Comparison of ENCODE assay signal across 33 cellular contexts in genomic region chr6:170489836-170490235, GRCh38.
"Had no signal": no experiment of that assay in that cellular context is flagged by ENCODE, and none has a peak within 500 bp of the region (broad histone marks: within the 10 kb centered on the region; RNA-seq: fewer than 3 reads in every experiment).

No MANE protein-coding gene starts in this region.

- H3K36me3 Mint-ChIP-seq: mesothelial cell of epicardium; naive thymus-derived CD4-positive, alpha-beta T cell; stimulated activated naive B cell treated with anti-CD40 and anti-IgM and Interleukin-4, amounts not matched to agents 10 μg/mL and 1 μg/mL and 100 μg/mL, for 72 hours had no signal

- ATAC-seq: effector memory CD8-positive, alpha-beta T cell; gastroesophageal sphincter; left cardiac atrium; naive thymus-derived CD4-positive, alpha-beta T cell; stimulated activated naive B cell treated with anti-CD40 and anti-IgM and Interleukin-4, amounts not matched to agents 10 μg/mL and 1 μg/mL and 100 μg/mL, for 72 hours had no signal

- H3K9me3 ChIP-seq: gastroesophageal sphincter, psoas muscle, sigmoid colon, stomach, thyroid gland, upper lobe of left lung, vagina had no signal

- H2AFZ ChIP-seq: hepatocyte, parathyroid adenoma had no signal

- H3K4me3 ChIP-seq: gastroesophageal sphincter, hepatocyte, psoas muscle, sigmoid colon, smooth muscle cell, stomach, thyroid gland, upper lobe of left lung, vagina had no signal

- DNase-seq: activated CD4-positive, alpha-beta memory T cell treated with anti-CD3 and anti-CD28 coated beads, Interleukin-2, amount 10 ng/mL, durations not matched to agents 7 days and 5 days; activated CD4-positive, alpha-beta T cell treated with anti-CD3 and anti-CD28 coated beads for 1 hour; activated CD4-positive, alpha-beta T cell treated with anti-CD3 and anti-CD28 coated beads, Interleukin-2, amount 10 ng/mL, durations not matched to agents 7 days and 5 days; activated CD8-positive, alpha-beta memory T cell treated with anti-CD3 and anti-CD28 coated beads, Interleukin-2, amount 50 U/mL, for 48 hours; activated gamma-delta T cell treated with Interleukin-2 at 50 U/mL for 16 hours; activated naive CD4-positive, alpha-beta T cell treated with anti-CD3 and anti-CD28 coated beads, Interleukin-2, amount 50 U/mL, for 16 hours; activated T-cell treated with anti-CD3 and anti-CD28 coated beads, Interleukin-2, amount 50 U/mL, for 24 hours; amniotic stem cell; brain microvascular endothelial cell; cortex of kidney; effector memory CD8-positive, alpha-beta T cell; erythroblast; left cardiac atrium; mammary epithelial cell; naive thymus-derived CD4-positive, alpha-beta T cell; nucleus accumbens; psoas muscle; sigmoid colon; stimulated activated CD4-positive, alpha-beta T cell treated with anti-CD3 and anti-CD28 coated beads, Interleukin-1b, Interleukin-23, amount 100 ng/mL, for 48 hours; stimulated activated CD4-positive, alpha-beta T cell treated with anti-CD3 and anti-CD28 coated beads, Interleukin-4, amount 100 ng/mL, for 4 hours; stimulated activated CD8-positive, alpha-beta memory T cell treated with anti-CD3 and anti-CD28 coated beads, Interleukin-4, amount 100 ng/mL, for 48 hours; stimulated activated naive B cell treated with anti-CD40 and anti-IgM and Interleukin-4, amounts not matched to agents 10 μg/mL and 1 μg/mL and 100 μg/mL, for 72 hours; stomach; T1000; thyroid gland; upper lobe of left lung; WERI-Rb-1 had no signal

- H3K27me3 ChIP-seq: brain microvascular endothelial cell, sigmoid colon, stomach, thyroid gland, upper lobe of left lung, vagina had no signal

- H3K27ac Mint-ChIP-seq: activated CD4-positive, alpha-beta memory T cell treated with anti-CD3 and anti-CD28 coated beads, Interleukin-2, amount 10 ng/mL, durations not matched to agents 7 days and 5 days; activated CD4-positive, alpha-beta T cell treated with anti-CD3 and anti-CD28 coated beads, Interleukin-2, amount 10 ng/mL, durations not matched to agents 7 days and 5 days; activated T-cell treated with anti-CD3 and anti-CD28 coated beads, Interleukin-2, amount 50 U/mL, for 24 hours; effector memory CD8-positive, alpha-beta T cell; mesothelial cell of epicardium; naive thymus-derived CD4-positive, alpha-beta T cell; stimulated activated naive B cell treated with anti-CD40 and anti-IgM and Interleukin-4, amounts not matched to agents 10 μg/mL and 1 μg/mL and 100 μg/mL, for 72 hours had no signal

- H3K4me3 Mint-ChIP-seq: activated CD4-positive, alpha-beta memory T cell treated with anti-CD3 and anti-CD28 coated beads, Interleukin-2, amount 10 ng/mL, durations not matched to agents 7 days and 5 days; activated CD4-positive, alpha-beta T cell treated with anti-CD3 and anti-CD28 coated beads, Interleukin-2, amount 10 ng/mL, durations not matched to agents 7 days and 5 days; activated T-cell treated with anti-CD3 and anti-CD28 coated beads, Interleukin-2, amount 50 U/mL, for 24 hours; effector memory CD8-positive, alpha-beta T cell; mesothelial cell of epicardium; naive thymus-derived CD4-positive, alpha-beta T cell; stimulated activated naive B cell treated with anti-CD40 and anti-IgM and Interleukin-4, amounts not matched to agents 10 μg/mL and 1 μg/mL and 100 μg/mL, for 72 hours had no signal

- H3K36me3 ChIP-seq: brain microvascular endothelial cell, gastroesophageal sphincter, sigmoid colon, stomach, thyroid gland, upper lobe of left lung, vagina, WERI-Rb-1 had no signal

- H3K9me3 Mint-ChIP-seq: activated CD4-positive, alpha-beta memory T cell treated with anti-CD3 and anti-CD28 coated beads, Interleukin-2, amount 10 ng/mL, durations not matched to agents 7 days and 5 days; activated CD4-positive, alpha-beta T cell treated with anti-CD3 and anti-CD28 coated beads, Interleukin-2, amount 10 ng/mL, durations not matched to agents 7 days and 5 days; activated T-cell treated with anti-CD3 and anti-CD28 coated beads, Interleukin-2, amount 50 U/mL, for 24 hours; effector memory CD8-positive, alpha-beta T cell; mesothelial cell of epicardium; stimulated activated naive B cell treated with anti-CD40 and anti-IgM and Interleukin-4, amounts not matched to agents 10 μg/mL and 1 μg/mL and 100 μg/mL, for 72 hours had no signal

- H3K4me2 ChIP-seq: hepatocyte, smooth muscle cell had no signal

- H3K9ac ChIP-seq: parathyroid adenoma had no signal

- H3K27ac ChIP-seq: brain microvascular endothelial cell, gastroesophageal sphincter, hepatocyte, parathyroid adenoma, psoas muscle, sigmoid colon, stomach, thyroid gland, upper lobe of left lung, vagina, WERI-Rb-1 had no signal

- H3K4me1 ChIP-seq: gastroesophageal sphincter, parathyroid adenoma, psoas muscle, sigmoid colon, stomach, thyroid gland, upper lobe of left lung, vagina had no signal

- H3K4me1 Mint-ChIP-seq: activated CD4-positive, alpha-beta memory T cell treated with anti-CD3 and anti-CD28 coated beads, Interleukin-2, amount 10 ng/mL, durations not matched to agents 7 days and 5 days; activated CD4-positive, alpha-beta T cell treated with anti-CD3 and anti-CD28 coated beads, Interleukin-2, amount 10 ng/mL, durations not matched to agents 7 days and 5 days; mesothelial cell of epicardium had no signal
